Comparison of ENCODE assay signal across 12 cellular contexts in genomic region chr12:109827566-109828550, GRCh38. TPM values are rescaled to one million over a fixed set of nuclear protein-coding genes. Genes with fewer than 3 reads are reported as not detected.
DNase-seq lines count a peak whose midpoint lies in the region; ATAC-seq and TF ChIP-seq lines count a peak whose summit lies in the region.
"Had no signal": no experiment of that assay in that cellular context is flagged by ENCODE, and none has a peak within 500 bp of the region (broad histone marks: within the 10 kb centered on the region; RNA-seq: fewer than 3 reads in every experiment).

No MANE protein-coding gene starts in this region.

- intact Hi-C loops in IMR-90 (cut with micrococcal nuclease) = no loop called here
- intact Hi-C loops in spleen (cut with DNase I; ENCODE audit: low total_unique reads) = no loop called here

- H3K4me1 ChIP-seq in IMR-90 (ENCODE audit: control insufficient read depth, insufficient read depth, low read length) (peaks cover 2% of the 10 kb centered on the region; the same call in 1 of the 2 replicates), spleen (peaks cover 0 to 39% (median 4%) of the 10 kb centered on the region in 6 donors)

- H2AK5ac ChIP-seq in IMR-90 (ENCODE audit: low read depth, low read length) = no peak overlapping the region

- no peak overlapping the region for H3K4ac ChIP-seq in IMR-90 (ENCODE audit: low read depth, low read length)

- in situ Hi-C loops in IMR-90 (cut with MboI; ENCODE audit: low sequenced_read_pairs) = no loop called here

- no peak overlapping the region for H3K23ac ChIP-seq in IMR-90 (ENCODE audit: low read depth, low read length)

- TF ChIP-seq POLR2A in IMR-90 (IDR thresholded peaks at IDR 0.05; ENCODE audit: low read depth, low read length) = no peak
- TF ChIP-seq POLR2A in spleen (IDR thresholded peaks at IDR 0.05) = no peak

- no peak overlapping the region for H3K14ac ChIP-seq in IMR-90 (replicated peaks; ENCODE audit: low read depth, low read length)

- H3K27ac ChIP-seq in IMR-90 (ENCODE audit: insufficient read depth, low read length) (no peak overlapping the region), layer of hippocampus (ENCODE audit: low read depth, low read length) (peak overlapping the region; percentile 52), spleen (peak overlapping the region in 7 of 8 donors; percentile 63 to 92 (median 87))

- dilution Hi-C loops in IMR-90 (cut with HindIII; ENCODE audit: low sequenced_read_pairs, unreplicated experiment) = no loop called here

- WGBS in IMR-90 (ENCODE audit: extremely low coverage in 2 of 2, insufficient read length in 1 of 2), 2 experiments = 48% methylated on average over 6 of the region's 19 CpGs; no CpG with 5 or more reads in 1 of the 2 experiments
- 37 to 52% (median 45%) methylated on average over 16 to 19 of the region's 19 CpGs for WGBS in spleen, 5 donors

- H2BK5ac ChIP-seq in IMR-90 (ENCODE audit: low read depth, low read length, poor library complexity, severe bottlenecking) = peak overlapping the region; percentile 56

- H3K27me3 ChIP-seq in IMR-90 (ENCODE audit: control insufficient read depth, insufficient read depth, low read length) (no peaks in the 10 kb centered on the region), layer of hippocampus (ENCODE audit: control insufficient read depth, insufficient read depth, low read length) (peaks cover 2% of the 10 kb centered on the region), spleen (replicated peaks in 1 of 7) (peaks cover 0 to 24% (median 10%) of the 10 kb centered on the region in 7 donors)

- H2AFZ ChIP-seq in IMR-90 (replicated peaks; ENCODE audit: low read length, poor library complexity) = peak overlapping the region; percentile 19

- H4K20me1 ChIP-seq in IMR-90 (ENCODE audit: insufficient read depth, low read length) = no peaks in the 10 kb centered on the region; the same call in 1 of the 2 replicates

- H2BK15ac ChIP-seq in IMR-90 (ENCODE audit: low read depth, low read length) = no peak overlapping the region

- no TSS peak for BruUV-seq in IMR-90 (replicated peaks; lab: Mats Ljungman, UMichigan)

- no peak overlapping the region for H3K18ac ChIP-seq in IMR-90 (ENCODE audit: low read depth, low read length)

- H3K9me3 ChIP-seq in IMR-90 (ENCODE audit: control insufficient read depth, insufficient read depth, low read length) (no peaks in the 10 kb centered on the region), spleen (no peaks in the 10 kb centered on the region)

- peak overlapping the region; percentile 52 for H2AK9ac ChIP-seq in IMR-90 (replicated peaks; ENCODE audit: low read depth, low read length, poor library complexity)

- no peak overlapping the region for H2BK20ac ChIP-seq in IMR-90 (ENCODE audit: low read depth, low read length)

- TF ChIP-seq RAD21 in IMR-90 (IDR thresholded peaks at IDR 0.05; ENCODE audit: low read length) = no peak

- H3K36me3 ChIP-seq in IMR-90 (ENCODE audit: control insufficient read depth, insufficient read depth, low read length) = no peaks in the 10 kb centered on the region
- no peaks in the 10 kb centered on the region for H3K36me3 ChIP-seq in spleen
- H3K36me3 ChIP-seq: WERI-Rb-1 had no signal

- H3K4me3 ChIP-seq in IMR-90 (ENCODE audit: insufficient read depth, low read depth, low read length) (no peak overlapping the region), spleen (peak overlapping the region in 1 of 8 donors; percentile 58)

- no peak overlapping the region for H4K91ac ChIP-seq in IMR-90 (ENCODE audit: insufficient read depth, low read depth, low read length)

- ATAC-seq in IMR-90 (ENCODE audit: low read depth) = peak; percentile 18; the same call in 1 of the 2 replicates
- no peak for ATAC-seq in HG03159 (IDR thresholded peaks at IDR 0.05; ENCODE audit: unreplicated experiment)

- H3K9me1 ChIP-seq in IMR-90 (ENCODE audit: insufficient read depth, low read length) = no peaks in the 10 kb centered on the region

- no peak overlapping the region for H3K56ac ChIP-seq in IMR-90 (ENCODE audit: extremely low read depth, insufficient read depth, low read length)

- POLR2A ChIA-PET in IMR-90 (lab: Charles Lee; ENCODE audit: unreplicated experiment) = interaction anchor here (0.6 kb wide), 1 partner anchor 61 kb away, joined by 16 read pairs; no protein-coding TSS in a partner anchor

- TF ChIP-seq CTCF in IMR-90 (conservative IDR thresholded peaks at IDR 0.05; ENCODE audit: low read depth, low read length) (no peak), spleen (IDR thresholded peaks at IDR 0.05 in 8 of 11, conservative IDR thresholded peaks at IDR 0.05 in 3 of 11) (peak in 1 of 11 experiments; percentile 24)

- CTCF ChIA-PET in IMR-90 (lab: Yijun Ruan, JAX) = no interaction called here

- no peak overlapping the region for H3K4me2 ChIP-seq in IMR-90 (ENCODE audit: low read depth, low read length)

- H2BK120ac ChIP-seq in IMR-90 (ENCODE audit: low read depth, low read length) = no peak overlapping the region

- H4K8ac ChIP-seq in IMR-90 (ENCODE audit: low read depth in 2 of 2, low read length in 2 of 2) = no peak overlapping the region

- H4K5ac ChIP-seq in IMR-90 (ENCODE audit: low read depth, low read length) = no peak overlapping the region

- H3K79me1 ChIP-seq in IMR-90 (ENCODE audit: low read depth in 1 of 2, low read length in 2 of 2) = 0 out of 4 replicates have a peak, but pooled peaks cover 0 to 3% of the 10 kb centered on the region in 2 experiments

- no peak for DNase-seq in IMR-90
- peak in 31 of 56 donors; percentile 3 to 53 (median 19) for DNase-seq in amygdala (lab: John Stamatoyannopoulos, UW)
- DNase-seq in spleen = peak; percentile 91
- DNase-seq in NCI-H748 treated with DMSO at 0.1 percent for 48 hours (lab: John Stamatoyannopoulos, UW) = no peak
- DNase-seq in NCI-H510A (lab: John Stamatoyannopoulos, UW) = no peak
- DNase-seq in NCI-H2107 treated with DMSO at 0.1 percent for 48 hours (lab: John Stamatoyannopoulos, UW; ENCODE audit: unreplicated experiment) = no peak
- DNase-seq: activated naive CD4-positive, alpha-beta T cell treated with anti-CD3 and anti-CD28 coated beads, Interleukin-2, amount 10 ng/mL, durations not matched to agents 7 days and 5 days; effector memory CD4-positive, alpha-beta T cell; OCI-M1; WERI-Rb-1 had no signal

- no peak overlapping the region for H3K9ac ChIP-seq in IMR-90 (ENCODE audit: low read depth, low read length)

TF ChIP-seq in IMR-90, 13 proteins besides CTCF, POLR2A, EP300 and RAD21:
- TF ChIP-seq USF2 (IDR thresholded peaks at IDR 0.05; ENCODE audit: low read depth, low read length) = no peak
- no peak for TF ChIP-seq BHLHE40 (IDR thresholded peaks at IDR 0.05; ENCODE audit: low read depth, low read length)
- no peak for TF ChIP-seq MAZ (IDR thresholded peaks at IDR 0.05; ENCODE audit: borderline replicate concordance, low read depth, low read length)
- TF ChIP-seq, protein P1, sequence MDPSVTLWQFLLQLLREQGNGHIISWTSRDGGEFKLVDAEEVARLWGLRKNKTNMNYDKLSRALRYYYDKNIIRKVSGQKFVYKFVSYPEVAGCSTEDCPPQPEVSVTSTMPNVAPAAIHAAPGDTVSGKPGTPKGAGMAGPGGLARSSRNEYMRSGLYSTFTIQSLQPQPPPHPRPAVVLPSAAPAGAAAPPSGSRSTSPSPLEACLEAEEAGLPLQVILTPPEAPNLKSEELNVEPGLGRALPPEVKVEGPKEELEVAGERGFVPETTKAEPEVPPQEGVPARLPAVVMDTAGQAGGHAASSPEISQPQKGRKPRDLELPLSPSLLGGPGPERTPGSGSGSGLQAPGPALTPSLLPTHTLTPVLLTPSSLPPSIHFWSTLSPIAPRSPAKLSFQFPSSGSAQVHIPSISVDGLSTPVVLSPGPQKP (IDR thresholded peaks at IDR 0.05; ENCODE audit: borderline replicate concordance, low read depth, low read length) = no peak
- TF ChIP-seq SMC3 (IDR thresholded peaks at IDR 0.05; ENCODE audit: low read depth, low read length) = no peak
- 0 out of 2 replicates have a peak, but pooled peaks have one; percentile 4 for TF ChIP-seq CEBPB (IDR thresholded peaks at IDR 0.05; ENCODE audit: low read depth, low read length)
- TF ChIP-seq RFX5 (IDR thresholded peaks at IDR 0.05; ENCODE audit: low read depth, low read length) = no peak

RNA-seq across cellular contexts. Expression of gene TRPV4, which starts 5.3 kb away (rescaled TPM):
- total RNA-seq in IMR-90 (2012; rRNA removed) (1.1 TPM in 2 replicates), spleen (1 to 10 TPM; 3.9 to 8.0 (median 5.0) TPM)
- polyA plus RNA-seq in IMR-90 (2012; rRNA removed) (6.1 and 6.6 TPM in 2 replicates), spleen (1 to 10 TPM in 2 of 3 donors, under 1 TPM in 1; 0.49 to 1.2 (median 1.1) TPM)
- 4.6 and 7.1 TPM in 2 replicates for polyA plus RNA-seq in IMR-90 (2012; cell fraction: cytosol; rRNA removed)
- 10.1 and 18.5 TPM in 2 replicates for polyA plus RNA-seq in IMR-90 (2012; cell fraction: nucleus; rRNA removed; ENCODE audit: low replicate concordance)

RNA-seq across cellular contexts. Expression of gene GLTP, which starts 52.5 kb away (rescaled TPM):
- total RNA-seq in IMR-90 (2012; rRNA removed) (58.4 and 67.2 TPM in 2 replicates), spleen (10 to 100 TPM; 25.6 to 45.5 (median 35.0) TPM)
- polyA plus RNA-seq in IMR-90 (2012; rRNA removed) (32.5 and 34.4 TPM in 2 replicates), spleen (10 to 100 TPM; 26.3 to 31.5 (median 30.3) TPM)
- 23.4 and 23.7 TPM in 2 replicates for polyA plus RNA-seq in IMR-90 (2012; cell fraction: cytosol; rRNA removed)
- 5.7 and 6.9 TPM in 2 replicates for polyA plus RNA-seq in IMR-90 (2012; cell fraction: nucleus; rRNA removed; ENCODE audit: low replicate concordance)

Comparison
In these comparisons a context has a peak if more than half of its experiments do, and no peak if none do; other contexts are left out.
1. DNase-seq: peak in amygdala (31 of 56) and spleen (single experiment); none in IMR-90 (single experiment), NCI-H748 treated with DMSO at 0.1 percent for 48 hours (single experiment), NCI-H510A (single experiment) and NCI-H2107 treated with DMSO at 0.1 percent for 48 hours (single experiment).